Comparison of ENCODE assay signal across 10 cellular contexts in genomic region chr17:78322858-78323455, GRCh38. TPM values are rescaled to one million over a fixed set of nuclear protein-coding genes. Genes with fewer than 3 reads are reported as not detected.
DNase-seq lines count a peak whose midpoint lies in the region; ATAC-seq and TF ChIP-seq lines count a peak whose summit lies in the region.
"Had no signal": no experiment of that assay in that cellular context is flagged by ENCODE, and none has a peak within 500 bp of the region (broad histone marks: within the 10 kb centered on the region; RNA-seq: fewer than 3 reads in every experiment).

No MANE protein-coding gene starts in this region.

- H3K9me3 Mint-ChIP-seq in CD14-positive monocyte = no peaks in the 10 kb centered on the region
- H3K9me3 Mint-ChIP-seq in activated T-cell treated with anti-CD3 and anti-CD28 coated beads, Interleukin-2, amount 50 U/mL, for 4 hours = no peaks in the 10 kb centered on the region

- H3K27ac ChIP-seq in colonic mucosa (peak overlapping the region; percentile 72), sigmoid colon (peak overlapping the region; percentile 78 to 87 (median 82))
- H3K27ac ChIP-seq: C4-2B had no signal

- H3K36me3 ChIP-seq in colonic mucosa (no peaks in the 10 kb centered on the region), sigmoid colon (no peaks in the 10 kb centered on the region)

- peak in 1 of 4 donors; percentile 1 for TF ChIP-seq EP300 in sigmoid colon (IDR thresholded peaks at IDR 0.05)

- peak overlapping the region in 4 of 7 donors; percentile 71 to 94 (median 82) for H3K27ac Mint-ChIP-seq in CD14-positive monocyte

- H3K4me1 ChIP-seq in colonic mucosa (peaks cover 2% of the 10 kb centered on the region), sigmoid colon (peaks cover 0 to 31% (median 23%) of the 10 kb centered on the region in 4 donors)

- no peak overlapping the region for H3K4me3 ChIP-seq in colonic mucosa
- no peak overlapping the region for H3K4me3 ChIP-seq in sigmoid colon
- H3K4me3 ChIP-seq: dorsolateral prefrontal cortex had no signal

- peaks cover 28% of the 10 kb centered on the region for H3K4me1 Mint-ChIP-seq in CD14-positive monocyte
- H3K4me1 Mint-ChIP-seq in activated T-cell treated with anti-CD3 and anti-CD28 coated beads, Interleukin-2, amount 50 U/mL, for 4 hours (ENCODE audit: low read depth) = peaks cover 12% of the 10 kb centered on the region

- H3K27me3 ChIP-seq in colonic mucosa (no peaks in the 10 kb centered on the region), sigmoid colon (no peaks in the 10 kb centered on the region)
- H3K27me3 ChIP-seq: dorsolateral prefrontal cortex had no signal

- H3K9me3 ChIP-seq in colonic mucosa = no peaks in the 10 kb centered on the region
- H3K9me3 ChIP-seq in sigmoid colon = no peaks in the 10 kb centered on the region

- 82 to 85% methylated on average over 16 of the region's 16 CpGs for WGBS in sigmoid colon, 2 donors

- H3K4me3 Mint-ChIP-seq in CD14-positive monocyte = no peak overlapping the region
- H3K4me3 Mint-ChIP-seq in activated T-cell treated with anti-CD3 and anti-CD28 coated beads, Interleukin-2, amount 50 U/mL, for 4 hours = no peak overlapping the region

- intact Hi-C loops in CD14-positive monocyte (cut with micrococcal nuclease) (no loop called here), colonic mucosa (cut with DNase I) (no loop called here), sigmoid colon (cut with DNase I) (no loop called here)

- ATAC-seq in left lobe of liver (peak; percentile 39), HG02571 (IDR thresholded peaks at IDR 0.05; ENCODE audit: unreplicated experiment) (no peak)
- ATAC-seq in activated T-cell treated with anti-CD3 and anti-CD28 coated beads, Interleukin-2, amount 50 U/mL, for 4 hours = no peak

- H3K27me3 Mint-ChIP-seq in CD14-positive monocyte (ENCODE audit: low read depth in 3 of 3) = peaks cover 5 to 21% (median 5%) of the 10 kb centered on the region in 3 donors
- H3K27me3 Mint-ChIP-seq in activated T-cell treated with anti-CD3 and anti-CD28 coated beads, Interleukin-2, amount 50 U/mL, for 4 hours (ENCODE audit: low read depth) = no peaks in the 10 kb centered on the region

- TF ChIP-seq POLR2A in sigmoid colon (IDR thresholded peaks at IDR 0.05) = no peak

- H3K9ac ChIP-seq in colonic mucosa (ENCODE audit: low read depth in 2 of 2, low read length in 2 of 2) = peak overlapping the region in 1 of 2 donors; percentile 46

- H3K36me3 Mint-ChIP-seq in CD14-positive monocyte = no peaks in the 10 kb centered on the region
- H3K36me3 Mint-ChIP-seq in activated T-cell treated with anti-CD3 and anti-CD28 coated beads, Interleukin-2, amount 50 U/mL, for 4 hours (ENCODE audit: insufficient read depth) = no peaks in the 10 kb centered on the region

- DNase-seq in CD14-positive monocyte (ENCODE audit: low spot score) (no peak), colonic mucosa (no peak), left lobe of liver (ENCODE audit: low spot score) (no peak), sigmoid colon (peak; percentile 88), activated T-cell treated with anti-CD3 and anti-CD28 coated beads for 4 hours (no peak), NCI-H2171 (lab: John Stamatoyannopoulos, UW) (no peak)
- no peak for DNase-seq in activated T-cell treated with anti-CD3 and anti-CD28 coated beads, Interleukin-2, amount 50 U/mL, for 4 hours
- DNase-seq: dorsolateral prefrontal cortex had no signal

- TF ChIP-seq CTCF in CD14-positive monocyte (IDR thresholded peaks at IDR 0.05) (no peak), colonic mucosa (IDR thresholded peaks at IDR 0.05) (no peak), sigmoid colon (IDR thresholded peaks at IDR 0.05) (no peak)

RNA-seq across cellular contexts. Expression of gene SOCS3, which starts 36.9 kb away (rescaled TPM):
- 100 to 1,000 TPM; 123 to 144 TPM for polyA plus RNA-seq in CD14-positive monocyte
- 10 to 100 TPM; 19.7 to 29.4 TPM for total RNA-seq in colonic mucosa
- total RNA-seq in left lobe of liver = 2.7 TPM
- 100 to 1,000 TPM in 2 of 4 donors, 10 to 100 TPM in 2; 10.3 to 499 (median 82.9) TPM for total RNA-seq in sigmoid colon
- polyA plus RNA-seq in sigmoid colon = 10 to 100 TPM; 11.1 to 64.5 (median 28.2) TPM
- total RNA-seq in activated T-cell treated with anti-CD3 and anti-CD28 coated beads, Interleukin-2, amount 50 U/mL, for 4 hours = 100 to 1,000 TPM; 118 to 143 (median 136) TPM

RNA-seq across cellular contexts. Expression of gene PGS1, which starts 55.5 kb away (rescaled TPM):
- polyA plus RNA-seq in CD14-positive monocyte (10 to 100 TPM; 26.0 to 28.0 TPM), sigmoid colon (10 to 100 TPM in 2 of 3 donors, 1 to 10 TPM in 1; 9.9 to 36.9 (median 16.8) TPM)
- total RNA-seq in colonic mucosa (10 to 100 TPM; 33.3 to 40.2 TPM), left lobe of liver (9.1 TPM), sigmoid colon (10 to 100 TPM; 20.0 to 36.3 (median 29.0) TPM)
- total RNA-seq in activated T-cell treated with anti-CD3 and anti-CD28 coated beads, Interleukin-2, amount 50 U/mL, for 4 hours = 10 to 100 TPM; 47.4 to 51.7 (median 47.5) TPM
